In genomic region chr12:52873832-52874572, GRCh38 we compare ENCODE assay signal across 8 cellular contexts. TPM values are rescaled to one million over a fixed set of nuclear protein-coding genes. Genes with fewer than 3 reads are reported as not detected.
DNase-seq lines count a peak whose midpoint lies in the region; ATAC-seq and TF ChIP-seq lines count a peak whose summit lies in the region.

No MANE protein-coding gene starts in this region.

- ATAC-seq in GM19328 (IDR thresholded peaks at IDR 0.05; ENCODE audit: unreplicated experiment): no peak

- H3K9ac ChIP-seq in OCI-LY1 (ENCODE audit: low read length): peak overlapping the region; percentile 33; the same call in 1 of the 2 replicates
- H3K9ac ChIP-seq in neural progenitor cell: no peak overlapping the region

- intact Hi-C loops in activated T-helper 2 cell treated with anti-CD3 and anti-CD28 coated beads, Interferon-gamma antibody, Interleukin-2, Interleukin-4, amounts not matched to agents 10 μg/mL and 5 μg/mL and 100 μg/mL, durations not matched to agents 14 hours and 24 hours and 36 hours (cut with micrococcal nuclease): no loop called here

- H3K4me3 ChIP-seq in AG04450 (ENCODE audit: low read depth, low read length) (peak overlapping the region; percentile 52), HAP-1 (peak overlapping the region; percentile 27), OCI-LY1 (ENCODE audit: low read depth, low read length, poor library complexity, severe bottlenecking) (peak overlapping the region; percentile 44), neural progenitor cell (peak overlapping the region; percentile 46), thymus (ENCODE audit: low read length) (peak overlapping the region; percentile 51)

- no peaks in the 10 kb centered on the region for H3K36me3 Mint-ChIP-seq in activated T-helper 2 cell treated with anti-CD3 and anti-CD28 coated beads, Interferon-gamma antibody, Interleukin-2, Interleukin-4, amounts not matched to agents 10 μg/mL and 5 μg/mL and 100 μg/mL, durations not matched to agents 14 hours and 24 hours and 36 hours (ENCODE audit: low read depth)
- H3K36me3 Mint-ChIP-seq in neural progenitor cell: no peaks in the 10 kb centered on the region

- H3F3A ChIP-seq in OCI-LY1 (ENCODE audit: insufficient read depth, low read length) (no peaks in the 10 kb centered on the region), neural progenitor cell (ENCODE audit: low read depth) (no peaks in the 10 kb centered on the region)

- H4K20me1 ChIP-seq in OCI-LY1 (ENCODE audit: insufficient read depth, low read length) (no peaks in the 10 kb centered on the region), neural progenitor cell (ENCODE audit: low read depth) (no peaks in the 10 kb centered on the region)

- POLR2A ChIA-PET in AG04450 (lab: Yijun Ruan, JAX): interaction anchor here (0.6 kb wide), 1 partner anchor 787 kb away, joined by 3 read pairs; no protein-coding TSS in a partner anchor

- H3K4me2 ChIP-seq in OCI-LY1 (ENCODE audit: low read length) (peak overlapping the region; percentile 66), neural progenitor cell (peak overlapping the region; percentile 82)

- H3K9me3 Mint-ChIP-seq in activated T-helper 2 cell treated with anti-CD3 and anti-CD28 coated beads, Interferon-gamma antibody, Interleukin-2, Interleukin-4, amounts not matched to agents 10 μg/mL and 5 μg/mL and 100 μg/mL, durations not matched to agents 14 hours and 24 hours and 36 hours: no peaks in the 10 kb centered on the region
- no peaks in the 10 kb centered on the region for H3K9me3 Mint-ChIP-seq in neural progenitor cell

- 1% methylated on average over 55 of the region's 55 CpGs for WGBS in thymus

- H3K27me3 Mint-ChIP-seq in activated T-helper 2 cell treated with anti-CD3 and anti-CD28 coated beads, Interferon-gamma antibody, Interleukin-2, Interleukin-4, amounts not matched to agents 10 μg/mL and 5 μg/mL and 100 μg/mL, durations not matched to agents 14 hours and 24 hours and 36 hours (ENCODE audit: low read depth): peaks cover 7% of the 10 kb centered on the region
- H3K27me3 Mint-ChIP-seq in neural progenitor cell (ENCODE audit: insufficient read depth, low read depth): peaks cover 32% of the 10 kb centered on the region

- H3K4me1 ChIP-seq in HAP-1: peaks cover 14% of the 10 kb centered on the region
- peaks cover 11% of the 10 kb centered on the region for H3K4me1 ChIP-seq in OCI-LY1 (ENCODE audit: insufficient read depth, low read length, severe bottlenecking)
- peaks cover 12% of the 10 kb centered on the region for H3K4me1 ChIP-seq in neural progenitor cell
- H3K4me1 ChIP-seq in thymus (ENCODE audit: control insufficient read depth, insufficient read depth, low read length): no peaks in the 10 kb centered on the region

- peak; percentile 61 for DNase-seq in AG04450 (ENCODE audit: low read depth, low spot score)
- DNase-seq in HAP-1 (ENCODE audit: low spot score in 2 of 2): peak; percentile 48 to 82
- peak; percentile 52 for DNase-seq in activated T-helper 2 cell treated with anti-CD3 and anti-CD28 coated beads, Interferon-gamma antibody, Interleukin-2, Interleukin-4, amounts not matched to agents 10 μg/mL and 5 μg/mL and 100 μg/mL, durations not matched to agents 14 hours and 24 hours and 36 hours (ENCODE audit: low spot score)
- DNase-seq in fibroblast of the conjunctiva (ENCODE audit: low read depth): peak; percentile 89
- DNase-seq in neural progenitor cell (ENCODE audit: low spot score): peak; percentile 74

- in situ Hi-C loops in HAP-1 (cut with MboI; ENCODE audit: low sequenced_read_pairs): loop anchor here (10.0 kb wide), 1 partner anchor 509 kb away; the partner anchor contains the start of gene KRT85

- peak overlapping the region; percentile 67 for H3K27ac Mint-ChIP-seq in activated T-helper 2 cell treated with anti-CD3 and anti-CD28 coated beads, Interferon-gamma antibody, Interleukin-2, Interleukin-4, amounts not matched to agents 10 μg/mL and 5 μg/mL and 100 μg/mL, durations not matched to agents 14 hours and 24 hours and 36 hours
- peak overlapping the region; percentile 74 for H3K27ac Mint-ChIP-seq in neural progenitor cell

- H3K4me3 Mint-ChIP-seq in activated T-helper 2 cell treated with anti-CD3 and anti-CD28 coated beads, Interferon-gamma antibody, Interleukin-2, Interleukin-4, amounts not matched to agents 10 μg/mL and 5 μg/mL and 100 μg/mL, durations not matched to agents 14 hours and 24 hours and 36 hours (ENCODE audit: low read depth): peak overlapping the region; percentile 69
- H3K4me3 Mint-ChIP-seq in neural progenitor cell: peak overlapping the region; percentile 79

- H3K36me3 ChIP-seq in HAP-1 (replicated peaks): no peaks in the 10 kb centered on the region
- H3K36me3 ChIP-seq in OCI-LY1 (ENCODE audit: insufficient read depth, low read length): no peaks in the 10 kb centered on the region
- H3K36me3 ChIP-seq in neural progenitor cell: no peaks in the 10 kb centered on the region
- H3K36me3 ChIP-seq in thymus (ENCODE audit: control insufficient read depth, insufficient read depth): no peaks in the 10 kb centered on the region

- H3K27me3 ChIP-seq in AG04450 (ENCODE audit: control insufficient read depth, insufficient read depth, low read length) (no peaks in the 10 kb centered on the region), HAP-1 (ENCODE audit: low read depth) (no peaks in the 10 kb centered on the region), OCI-LY1 (ENCODE audit: insufficient read depth, low read length) (peaks cover 6% of the 10 kb centered on the region), neural progenitor cell (peaks cover 31% of the 10 kb centered on the region), thymus (ENCODE audit: control insufficient read depth, insufficient read depth) (peaks cover 3% of the 10 kb centered on the region)

- H3K9me3 ChIP-seq in AG04450 (ENCODE audit: control insufficient read depth, insufficient read depth, low read length): no peaks in the 10 kb centered on the region; the same call in 1 of the 2 replicates
- no peaks in the 10 kb centered on the region for H3K9me3 ChIP-seq in HAP-1
- H3K9me3 ChIP-seq in OCI-LY1 (ENCODE audit: low read length): no peaks in the 10 kb centered on the region
- H3K9me3 ChIP-seq in neural progenitor cell (ENCODE audit: low read depth): no peaks in the 10 kb centered on the region
- H3K9me3 ChIP-seq in thymus (ENCODE audit: control insufficient read depth): no peaks in the 10 kb centered on the region

- H3K4me1 Mint-ChIP-seq in activated T-helper 2 cell treated with anti-CD3 and anti-CD28 coated beads, Interferon-gamma antibody, Interleukin-2, Interleukin-4, amounts not matched to agents 10 μg/mL and 5 μg/mL and 100 μg/mL, durations not matched to agents 14 hours and 24 hours and 36 hours (ENCODE audit: low read depth): peaks cover 13% of the 10 kb centered on the region
- H3K4me1 Mint-ChIP-seq in neural progenitor cell: peaks cover 15% of the 10 kb centered on the region

- TF ChIP-seq CTCF in AG04450 (IDR thresholded peaks at IDR 0.05; ENCODE audit: low read depth, low read length) (no peak), OCI-LY1 (IDR thresholded peaks at IDR 0.05; ENCODE audit: low read length) (no peak), neural progenitor cell (IDR thresholded peaks at IDR 0.05) (no peak)

- H3K27ac ChIP-seq in AG04450 (ENCODE audit: low read depth, low read length) (peak overlapping the region; percentile 61), OCI-LY1 (ENCODE audit: low read depth, low read length, poor library complexity, severe bottlenecking) (no peak overlapping the region), neural progenitor cell (no peak overlapping the region), thymus (ENCODE audit: low read depth) (peak overlapping the region; percentile 74)

- H2AFZ ChIP-seq in OCI-LY1 (ENCODE audit: low read length) (no peak overlapping the region), neural progenitor cell (replicated peaks) (no peak overlapping the region)

- CTCF ChIA-PET in AG04450 (lab: Charles Lee): interaction anchor here (0.7 to 4.3 kb wide), 11 partner anchors 8 to 720 kb away, joined by 3 to 34 read pairs (median 6); no protein-coding TSS in a partner anchor

- H3K79me2 ChIP-seq in OCI-LY1 (ENCODE audit: insufficient read depth, low read length) (no peaks in the 10 kb centered on the region), neural progenitor cell (ENCODE audit: low read depth) (no peaks in the 10 kb centered on the region)

- H3K9me2 ChIP-seq in OCI-LY1 (ENCODE audit: low read depth, low read length): no peaks in the 10 kb centered on the region

RNA-seq across cellular contexts. Expression of gene KRT78, which starts 25.2 kb away (rescaled TPM):
- polyA plus RNA-seq in AG04450 (2011; rRNA removed): not detected in 2 replicates
- not detected in 2 replicates for polyA minus RNA-seq in AG04450 (2011; rRNA and poly(A)+ RNA removed)
- total RNA-seq in activated T-helper 2 cell treated with anti-CD3 and anti-CD28 coated beads, Interferon-gamma antibody, Interleukin-2, Interleukin-4, amounts not matched to agents 10 μg/mL and 5 μg/mL and 100 μg/mL, durations not matched to agents 14 hours and 24 hours and 36 hours: not detected in 2 replicates
- not detected in 2 replicates for total RNA-seq in neural progenitor cell (ENCODE audit: low replicate concordance)
- 7.2 TPM for polyA plus RNA-seq in thymus

RNA-seq across cellular contexts. Expression of gene KRT8, which starts 30.9 kb away (rescaled TPM):
- polyA plus RNA-seq in AG04450 (2011; rRNA removed) (18.2 and 22.1 TPM in 2 replicates), thymus (142 TPM)
- polyA minus RNA-seq in AG04450 (2011; rRNA and poly(A)+ RNA removed): 13.1 and 17.7 TPM in 2 replicates
- 0.18 and 0.25 TPM in 2 replicates for total RNA-seq in activated T-helper 2 cell treated with anti-CD3 and anti-CD28 coated beads, Interferon-gamma antibody, Interleukin-2, Interleukin-4, amounts not matched to agents 10 μg/mL and 5 μg/mL and 100 μg/mL, durations not matched to agents 14 hours and 24 hours and 36 hours
- 168 and 184 TPM in 2 replicates for total RNA-seq in neural progenitor cell (ENCODE audit: low replicate concordance)

RNA-seq across cellular contexts. Expression of gene KRT79, which starts 39.9 kb away (rescaled TPM):
- polyA plus RNA-seq in AG04450 (2011; rRNA removed): 0.04 TPM in 1 of 2 replicates, not detected in the other
- not detected in 2 replicates for polyA minus RNA-seq in AG04450 (2011; rRNA and poly(A)+ RNA removed)
- not detected in 2 replicates for total RNA-seq in activated T-helper 2 cell treated with anti-CD3 and anti-CD28 coated beads, Interferon-gamma antibody, Interleukin-2, Interleukin-4, amounts not matched to agents 10 μg/mL and 5 μg/mL and 100 μg/mL, durations not matched to agents 14 hours and 24 hours and 36 hours
- not detected in 2 replicates for total RNA-seq in neural progenitor cell (ENCODE audit: low replicate concordance)
- 25.8 TPM for polyA plus RNA-seq in thymus

Comparison
In these comparisons a context has a peak if more than half of its experiments do, and no peak if none do; other contexts are left out.
1. H3K27ac ChIP-seq: peak in AG04450 (single experiment) and thymus (single experiment); none in OCI-LY1 (single experiment) and neural progenitor cell (single experiment).
2. RNA of gene KRT8, which starts 30.9 kb away (total RNA-seq): 168 to 184 TPM in neural progenitor cell; 0.18 to 0.25 TPM in activated T-helper 2 cell treated with anti-CD3 and anti-CD28 coated beads, Interferon-gamma antibody, Interleukin-2, Interleukin-4, amounts not matched to agents 10 μg/mL and 5 μg/mL and 100 μg/mL, durations not matched to agents 14 hours and 24 hours and 36 hours; every median in the first group is over 100 times any median in the second.
3. Peak in every context shown above with its lines, with median percentiles within 50 percentile points of each other: DNase-seq and H3K4me3 ChIP-seq.